ENCODE assay signal across 8 cellular contexts in the genomic region with DNA sequence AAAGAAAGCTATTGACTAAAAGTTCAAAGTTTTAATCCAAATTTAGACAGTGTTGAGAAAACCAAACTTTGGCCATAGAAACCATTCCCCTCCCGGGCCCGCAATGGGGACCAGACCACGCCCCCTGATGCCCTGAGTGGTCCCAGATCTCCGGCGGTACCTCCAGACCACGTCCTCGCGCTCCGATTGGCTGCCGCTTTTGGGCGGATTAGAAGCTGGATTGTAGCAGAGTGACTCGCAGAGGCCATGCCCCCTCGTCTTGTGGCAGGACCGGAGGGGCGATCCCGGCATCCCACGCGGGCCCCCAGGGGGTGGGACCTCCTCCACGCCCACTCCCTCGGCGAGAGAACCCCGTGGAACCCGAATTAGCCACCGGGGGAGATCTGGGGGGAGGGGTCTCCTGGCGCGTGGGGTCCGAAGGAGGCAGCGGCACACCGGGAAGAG. TPM values are rescaled to one million over a fixed set of nuclear protein-coding genes. Genes with fewer than 3 reads are reported as not detected.
DNase-seq lines count a peak whose midpoint lies in the region; ATAC-seq, FAIRE-seq and TF ChIP-seq lines count a peak whose summit lies in the region.

No MANE protein-coding gene starts in this region.

- ATAC-seq in gastroesophageal sphincter (peak; percentile 84), omental fat pad (ENCODE audit: low FRiP score) (peak; percentile 79)

- TF ChIP-seq EP300 in gastroesophageal sphincter (IDR thresholded peaks at IDR 0.05) (no peak), suprapubic skin (IDR thresholded peaks at IDR 0.05) (no peak)

- TF ChIP-seq CTCF in gastroesophageal sphincter (IDR thresholded peaks at IDR 0.05) (peak in 1 of 4 experiments; percentile 7), omental fat pad (IDR thresholded peaks at IDR 0.05) (no peak), suprapubic skin (IDR thresholded peaks at IDR 0.05) (no peak)

- no peak for FAIRE-seq in RCC 7860 (lab: Jason Lieb, UNC)

- DNase-seq in GM04503 (ENCODE audit: low read depth) (peak; percentile 59), HS-5 (ENCODE audit: low read depth) (peak; percentile 76), omental fat pad (ENCODE audit: low spot score) (peak; percentile 79), suprapubic skin (ENCODE audit: low spot score in 2 of 2) (peak; percentile 92 to 94), RCC 7860 (ENCODE audit: low spot score) (no peak)
- peak; percentile 30 to 74 (median 56) for DNase-seq in activated naive CD4-positive, alpha-beta T cell (lab: John Stamatoyannopoulos, UW)

- H3K27ac ChIP-seq in gastroesophageal sphincter (peak overlapping the region in 3 of 4 donors; percentile 77 to 82 (median 81)), suprapubic skin (peak overlapping the region; percentile 20)

- H3K9me3 ChIP-seq in gastroesophageal sphincter (no peaks in the 10 kb centered on the region), suprapubic skin (no peaks in the 10 kb centered on the region)

- TF ChIP-seq POLR2A in Raji (IDR thresholded peaks at IDR 0.05; ENCODE audit: insufficient read depth, low read depth, low read length) (peak; percentile 44), gastroesophageal sphincter (IDR thresholded peaks at IDR 0.05) (no peak), suprapubic skin (IDR thresholded peaks at IDR 0.05) (no peak)

- no CpG with 5 or more reads among the region's 29 CpGs for WGBS in gastroesophageal sphincter (ENCODE audit: low coverage in 1 of 2), 2 donors
- 6% methylated on average over 15 of the region's 29 CpGs for WGBS in suprapubic skin

- H3K4me1 ChIP-seq in gastroesophageal sphincter (peaks cover 0 to 24% (median 0%) of the 10 kb centered on the region in 3 donors), suprapubic skin (peaks cover 24% of the 10 kb centered on the region)

- no peaks in the 10 kb centered on the region for H3K27me3 ChIP-seq in gastroesophageal sphincter
- no peaks in the 10 kb centered on the region for H3K27me3 ChIP-seq in suprapubic skin

- peak overlapping the region in 1 of 2 donors; percentile 50 for H3K4me3 ChIP-seq in gastroesophageal sphincter
- peak overlapping the region; percentile 47 for H3K4me3 ChIP-seq in suprapubic skin

- H3K36me3 ChIP-seq in gastroesophageal sphincter (peaks cover 0 to 30% of the 10 kb centered on the region in 2 donors), suprapubic skin (no peaks in the 10 kb centered on the region)

RNA-seq across cellular contexts. Expression of a gene that starts 0.8 kb away (rescaled TPM):
- 10 to 100 TPM in 2 of 4 donors, 1 to 10 TPM in 2; 5.3 to 12.5 (median 8.2) TPM for total RNA-seq in gastroesophageal sphincter
- 10 to 100 TPM; 11.0 to 19.3 (median 13.0) TPM for total RNA-seq in omental fat pad
- 1 to 10 TPM; 2.5 to 3.4 (median 3.1) TPM for total RNA-seq in suprapubic skin

RNA-seq across cellular contexts. Expression of a gene that starts 26.3 kb away (rescaled TPM):
- total RNA-seq in gastroesophageal sphincter = 10 to 100 TPM; 46.6 to 77.8 (median 57.8) TPM
- total RNA-seq in omental fat pad = 10 to 100 TPM; 20.5 to 65.3 (median 37.2) TPM
- 10 to 100 TPM; 33.5 to 50.6 (median 38.1) TPM for total RNA-seq in suprapubic skin

RNA-seq across cellular contexts. Expression of a gene that starts 31.3 kb away (rescaled TPM):
- total RNA-seq in gastroesophageal sphincter (10 to 100 TPM; 11.4 to 29.2 (median 18.1) TPM), omental fat pad (10 to 100 TPM in 3 of 4 donors, 1 to 10 TPM in 1; 7.3 to 18.7 (median 14.9) TPM), suprapubic skin (1 to 10 TPM; 2.8 to 5.1 (median 5.0) TPM)

RNA-seq across cellular contexts. Expression of a gene that starts 35.1 kb away (rescaled TPM):
- total RNA-seq in gastroesophageal sphincter = 10 to 100 TPM; 53.9 to 70.0 (median 60.9) TPM
- 100 to 1,000 TPM; 105 to 282 (median 176) TPM for total RNA-seq in omental fat pad
- total RNA-seq in suprapubic skin = 100 to 1,000 TPM; 135 to 191 (median 144) TPM
